Comparison of ENCODE assay signal across 8 cellular contexts in genomic region chr17:43125133-43125966, GRCh38.
DNase-seq lines count a peak whose midpoint lies in the region; ATAC-seq and TF ChIP-seq lines count a peak whose summit lies in the region.

Gene BRCA1, minus strand, starts transcription at chr17:43125364. Its CDS starts 1,268 bp downstream, at chr17:43124096.

- in situ Hi-C loops in astrocyte of the cerebellum (cut with HindIII; ENCODE audit: low sequenced_read_pairs): no loop called here

- H3K4me1 Mint-ChIP-seq in T-helper 2 cell treated with Interferon-gamma antibody and Interleukin-4, amounts not matched to agents 5 μg/mL and 100 μg/mL, for 36 hours (ENCODE audit: low read depth): peaks cover 22% of the 10 kb centered on the region

- ATAC-seq in GM18502 (IDR thresholded peaks at IDR 0.05; ENCODE audit: poor library complexity, unreplicated experiment): peak; percentile 90
- peak; percentile 97 for ATAC-seq in HG02970 (IDR thresholded peaks at IDR 0.05; ENCODE audit: low FRiP score, unreplicated experiment)

- peak within 1 kb of the TSS; percentile 99 for H3K4me3 Mint-ChIP-seq in T-helper 2 cell treated with Interferon-gamma antibody and Interleukin-4, amounts not matched to agents 5 μg/mL and 100 μg/mL, for 36 hours

- no peak for TF ChIP-seq CTCF in astrocyte of the cerebellum (IDR thresholded peaks at IDR 0.05; ENCODE audit: low read depth, low read length, missing control alignments)

- DNase-seq in NCI-H1930 (lab: John Stamatoyannopoulos, UW): peak; percentile 97 to 99
- DNase-seq in T-helper 2 cell treated with Interferon-gamma antibody and Interleukin-4, amounts not matched to agents 5 μg/mL and 100 μg/mL, for 36 hours (ENCODE audit: low spot score): peak; percentile 95
- peak; percentile 98 for DNase-seq in astrocyte of the cerebellum (ENCODE audit: low read depth)
- peak; percentile 99 for DNase-seq in hepatic stellate cell (ENCODE audit: low spot score)
- no peak for DNase-seq in cortex of kidney (lab: John Stamatoyannopoulos, UW)

- peak within 1 kb of the TSS; percentile 72 for H3K9ac ChIP-seq in rectal smooth muscle tissue (ENCODE audit: low read length)

- peak within 1 kb of the TSS; percentile 70 for H3K27ac ChIP-seq in rectal smooth muscle tissue (ENCODE audit: low read depth, low read length)

- H3K27ac Mint-ChIP-seq in T-helper 2 cell treated with Interferon-gamma antibody and Interleukin-4, amounts not matched to agents 5 μg/mL and 100 μg/mL, for 36 hours: peak within 1 kb of the TSS; percentile 98

- no peaks in the 10 kb centered on the region for H3K36me3 ChIP-seq in rectal smooth muscle tissue (ENCODE audit: control insufficient read depth, insufficient read depth, low read length)

- H3K27me3 ChIP-seq in rectal smooth muscle tissue (ENCODE audit: control insufficient read depth, insufficient read depth, low read length): no peaks in the 10 kb centered on the region

- H3K4me1 ChIP-seq in rectal smooth muscle tissue (ENCODE audit: control insufficient read depth, insufficient read depth, low read length): peaks cover 5% of the 10 kb centered on the region

- H3K4me3 ChIP-seq in astrocyte of the cerebellum (ENCODE audit: low read depth, low read length): peak within 1 kb of the TSS; percentile 92
- peak within 1 kb of the TSS; percentile 84 for H3K4me3 ChIP-seq in rectal smooth muscle tissue (ENCODE audit: low read length)

- H3K27me3 Mint-ChIP-seq in T-helper 2 cell treated with Interferon-gamma antibody and Interleukin-4, amounts not matched to agents 5 μg/mL and 100 μg/mL, for 36 hours (ENCODE audit: low read depth): no peaks in the 10 kb centered on the region

- no peaks in the 10 kb centered on the region for H3K9me3 Mint-ChIP-seq in T-helper 2 cell treated with Interferon-gamma antibody and Interleukin-4, amounts not matched to agents 5 μg/mL and 100 μg/mL, for 36 hours

- peaks cover 35% of the 10 kb centered on the region for H3K36me3 Mint-ChIP-seq in T-helper 2 cell treated with Interferon-gamma antibody and Interleukin-4, amounts not matched to agents 5 μg/mL and 100 μg/mL, for 36 hours (ENCODE audit: low read depth)
